In genomic region chr7:100335566-100336466, GRCh38 we compare ENCODE assay signal across 8 cellular contexts. TPM values are rescaled to one million over a fixed set of nuclear protein-coding genes. Genes with fewer than 3 reads are reported as not detected.
DNase-seq lines count a peak whose midpoint lies in the region; ATAC-seq and TF ChIP-seq lines count a peak whose summit lies in the region.
"Not testable (repeated sequence)": the region's sequence is repeated elsewhere in the genome, so short reads cannot be mapped to it uniquely, and the experiment has no call there.

No MANE protein-coding gene starts in this region.

- 2% methylated on average over 8 of the region's 85 CpGs for whole genome bisulfite sequencing in mammary epithelial cell (ENCODE audit: low coverage, missing lambda C conversion rate)
- under 1% methylated on average over 80 of the region's 85 CpGs for WGBS in smooth muscle cell (ENCODE audit: low lambda C conversion rate)

- intact Hi-C loops in mammary epithelial cell (cut with micrococcal nuclease): loop anchor here (10.0 kb wide), 1 partner anchor 61 kb away; no protein-coding TSS in a partner anchor

- peak overlapping the region; percentile 94 for H2AFZ ChIP-seq in mammary epithelial cell (ENCODE audit: low read depth, low read length)
- H2AFZ ChIP-seq in smooth muscle cell (ENCODE audit: low read depth): peak overlapping the region; percentile 95

- peak overlapping the region; percentile 67 for H3K4me2 ChIP-seq in mammary epithelial cell (ENCODE audit: insufficient read depth, low read depth, low read length)
- peak overlapping the region; percentile 91 for H3K4me2 ChIP-seq in smooth muscle cell

- POLR2A ChIA-PET in AG04449 (lab: Yijun Ruan, JAX): not testable (repeated sequence)

- H3K9me3 ChIP-seq in WERI-Rb-1 (ENCODE audit: severe bottlenecking); mammary epithelial cell (replicated peaks; ENCODE audit: insufficient read depth, low read length); smooth muscle cell (replicated peaks; ENCODE audit: low read depth): not testable (repeated sequence)

- H3K27me3 ChIP-seq in WERI-Rb-1 (ENCODE audit: insufficient read depth, low read depth, severe bottlenecking); mammary epithelial cell (ENCODE audit: insufficient read depth, low read length); smooth muscle cell (ENCODE audit: low read depth): not testable (repeated sequence)

- DNase-seq in AG04449 (ENCODE audit: low read depth, low spot score) (peak; percentile 53), NCI-H2196 treated with DMSO at 0.1 percent for 48 hours (lab: John Stamatoyannopoulos, UW; ENCODE audit: unreplicated experiment) (peak; percentile 80), WERI-Rb-1 (peak; percentile 95), mammary epithelial cell (peak; percentile 93), iPS-NIHi7 (ENCODE audit: extremely low spot score) (peak; percentile 77), smooth muscle cell (lab: John Stamatoyannopoulos, UW; ENCODE audit: unreplicated experiment) (peak; percentile 93)

- H3K79me2 ChIP-seq in mammary epithelial cell (ENCODE audit: insufficient read depth, low read length) (peaks cover 27% of the 10 kb centered on the region), smooth muscle cell (ENCODE audit: low read depth) (peaks cover 21% of the 10 kb centered on the region)

- in situ Hi-C loops in mammary epithelial cell (cut with MboI; ENCODE audit: low sequenced_read_pairs in 2 of 2): not testable (repeated sequence)

- BruUV-seq in mammary epithelial cell (replicated peaks; lab: Mats Ljungman, UMichigan): TSS peak; percentile 53

- dilution Hi-C loops in mammary epithelial cell (cut with HindIII; ENCODE audit: low sequenced_read_pairs): not testable (repeated sequence)

- not testable (repeated sequence) for TF ChIP-seq CTCF in AG04449 (IDR thresholded peaks at IDR 0.05; ENCODE audit: insufficient read depth, low read length, missing control alignments); WERI-Rb-1 (IDR thresholded peaks at IDR 0.05; ENCODE audit: low read depth, low read length); mammary epithelial cell (conservative IDR thresholded peaks at IDR 0.05 in 1 of 2, IDR thresholded peaks at IDR 0.05 in 1 of 2; ENCODE audit: extremely low read depth in 1 of 2, insufficient read depth in 1 of 2, low read depth in 1 of 2, low read length in 2 of 2); smooth muscle cell (IDR thresholded peaks at IDR 0.05; ENCODE audit: borderline replicate concordance, insufficient read depth, poor library complexity, severe bottlenecking)

- H3F3A ChIP-seq in smooth muscle cell (ENCODE audit: low read depth): not testable (repeated sequence)

- CTCF ChIA-PET in AG04449 (lab: Yijun Ruan, JAX): interaction anchor here (1.3 kb wide), 1 partner anchor 13 kb away, joined by 3 read pairs; no protein-coding TSS in a partner anchor
- CTCF ChIA-PET in mammary epithelial cell (lab: Charles Lee; ENCODE audit: low non-redundant PET): not testable (repeated sequence)

- peak overlapping the region; percentile 73 for H3K4me3 ChIP-seq in AG04449 (ENCODE audit: low read depth, low read length)
- peak overlapping the region; percentile 57 for H3K4me3 ChIP-seq in WERI-Rb-1 (ENCODE audit: low read depth, low read length)
- peak overlapping the region; percentile 70 to 89 (median 86) for H3K4me3 ChIP-seq in mammary epithelial cell (replicated peaks in 1 of 3; ENCODE audit: insufficient read depth in 1 of 3, low read depth in 2 of 3, low read length in 3 of 3)
- peak overlapping the region; percentile 93 for H3K4me3 ChIP-seq in smooth muscle cell

- H3K27ac ChIP-seq in WERI-Rb-1: peak overlapping the region; percentile 94
- peak overlapping the region; percentile 74 for H3K27ac ChIP-seq in mammary epithelial cell (ENCODE audit: insufficient read depth, low read depth, low read length)
- H3K27ac ChIP-seq in smooth muscle cell (ENCODE audit: low read depth): peak overlapping the region; percentile 90

- H3K4me1 ChIP-seq in mammary epithelial cell (ENCODE audit: insufficient read depth, low read length); smooth muscle cell (ENCODE audit: low read depth): not testable (repeated sequence)

- H3K9ac ChIP-seq in mammary epithelial cell (ENCODE audit: insufficient read depth, low read length) (peak overlapping the region; percentile 62), smooth muscle cell (ENCODE audit: low read depth) (peak overlapping the region; percentile 90)

- ATAC-seq in GM18873 (IDR thresholded peaks at IDR 0.05; ENCODE audit: low FRiP score, unreplicated experiment) (peak; percentile 94), HG03135 (IDR thresholded peaks at IDR 0.05; ENCODE audit: unreplicated experiment) (peak; percentile 97)

- H3K36me3 ChIP-seq in WERI-Rb-1; mammary epithelial cell (ENCODE audit: insufficient read depth, low read length); smooth muscle cell (ENCODE audit: low read depth): not testable (repeated sequence)

- not testable (repeated sequence) for H4K20me1 ChIP-seq in mammary epithelial cell (ENCODE audit: insufficient read depth, low read length); smooth muscle cell (ENCODE audit: low read depth)

RNA-seq across cellular contexts. Expression of gene PILRB, which starts 22.1 kb away (rescaled TPM):
- total RNA-seq in mammary epithelial cell: 10 to 100 TPM; 14.5 to 38.0 TPM
- polyA plus RNA-seq in mammary epithelial cell: 25.9 TPM
- polyA minus RNA-seq in mammary epithelial cell: 2.2 TPM
- 12.0 TPM in 2 replicates for total RNA-seq in smooth muscle cell
- polyA plus RNA-seq in smooth muscle cell: 10.1 and 14.5 TPM in 2 replicates

RNA-seq across cellular contexts. Expression of gene SPDYE3, which starts 28.3 kb away (rescaled TPM):
- not detected for total RNA-seq in mammary epithelial cell
- polyA plus RNA-seq in mammary epithelial cell: not detected
- not detected for polyA minus RNA-seq in mammary epithelial cell
- total RNA-seq in smooth muscle cell: not detected in 2 replicates
- 1.8 and 3.4 TPM in 2 replicates for polyA plus RNA-seq in smooth muscle cell

RNA-seq across cellular contexts. Expression of gene PILRA, which starts 37.5 kb away (rescaled TPM):
- total RNA-seq in mammary epithelial cell: under 1 TPM in 1 of 2 donors, not detected in 1; 0.85 TPM
- 0.87 TPM for polyA plus RNA-seq in mammary epithelial cell
- polyA minus RNA-seq in mammary epithelial cell: not detected
- 1.3 and 1.4 TPM in 2 replicates for total RNA-seq in smooth muscle cell
- polyA plus RNA-seq in smooth muscle cell: 1.8 and 2.0 TPM in 2 replicates

Comparison
In these comparisons a context has a peak if more than half of its experiments do, and no peak if none do; other contexts are left out.
1. Peak in every context shown above with its lines: DNase-seq, ATAC-seq, H3K4me3 ChIP-seq and H3K27ac ChIP-seq.